ENCODE assay signal across 2 cellular contexts in the genomic region with DNA sequence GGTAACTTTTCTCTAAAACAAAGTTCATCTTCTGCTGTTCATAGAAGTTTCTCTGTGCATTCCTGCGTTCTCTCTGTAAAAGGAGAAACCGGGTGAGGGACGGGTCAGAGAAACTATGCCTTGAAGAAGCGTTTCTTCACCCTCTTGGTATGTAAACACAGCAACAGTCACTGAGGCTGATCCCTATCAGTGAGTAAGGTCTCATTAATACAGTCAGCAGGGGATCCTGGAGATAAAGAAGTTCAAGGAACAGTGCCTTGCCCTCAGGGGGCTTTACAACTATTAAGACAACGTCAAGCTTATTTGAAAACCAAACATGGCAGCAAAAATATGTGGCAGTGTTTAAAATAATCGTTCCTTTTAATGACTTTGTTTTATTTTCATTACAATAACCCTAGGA.
A peak's percentile ranks its signal among the peaks of the same experiment; 100 is the strongest.
TF ChIP-seq lines count a peak whose summit lies in the region.

No MANE protein-coding gene starts in this region.

TF ChIP-seq in A549, 52 proteins besides CTCF, POLR2A, EP300 and RAD21 (continued from another document):
- TF ChIP-seq ZFP36 (IDR thresholded peaks at IDR 0.05; ENCODE audit: borderline replicate concordance, partially characterized antibody) (no peak), CEBPB (IDR thresholded peaks at IDR 0.05) (peak in 1 of 2 experiments; percentile 35; a peak in 1 of 4 replicates)
TF ChIP-seq in A549: peak in this region for 3.

TF ChIP-seq in K562, 482 proteins besides CTCF, POLR2A, EP300 and RAD21:
- TF ChIP-seq, protein P1, sequence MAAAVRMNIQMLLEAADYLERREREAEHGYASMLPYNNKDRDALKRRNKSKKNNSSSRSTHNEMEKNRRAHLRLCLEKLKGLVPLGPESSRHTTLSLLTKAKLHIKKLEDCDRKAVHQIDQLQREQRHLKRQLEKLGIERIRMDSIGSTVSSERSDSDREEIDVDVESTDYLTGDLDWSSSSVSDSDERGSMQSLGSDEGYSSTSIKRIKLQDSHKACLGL (CRISPR knock-in tag; IDR thresholded peaks at IDR 0.05; ENCODE audit: borderline replicate concordance, poor library complexity, severe bottlenecking) = no peak
- peak in 1 of 2 experiments; percentile 17; a peak in 1 of 4 replicates for TF ChIP-seq TRIM24 (IDR thresholded peaks at IDR 0.05)
- TF ChIP-seq HDAC8 (tag; IDR thresholded peaks at IDR 0.05) = no peak
